Comparison of ENCODE assay signal across 8 cellular contexts in the genomic region with DNA sequence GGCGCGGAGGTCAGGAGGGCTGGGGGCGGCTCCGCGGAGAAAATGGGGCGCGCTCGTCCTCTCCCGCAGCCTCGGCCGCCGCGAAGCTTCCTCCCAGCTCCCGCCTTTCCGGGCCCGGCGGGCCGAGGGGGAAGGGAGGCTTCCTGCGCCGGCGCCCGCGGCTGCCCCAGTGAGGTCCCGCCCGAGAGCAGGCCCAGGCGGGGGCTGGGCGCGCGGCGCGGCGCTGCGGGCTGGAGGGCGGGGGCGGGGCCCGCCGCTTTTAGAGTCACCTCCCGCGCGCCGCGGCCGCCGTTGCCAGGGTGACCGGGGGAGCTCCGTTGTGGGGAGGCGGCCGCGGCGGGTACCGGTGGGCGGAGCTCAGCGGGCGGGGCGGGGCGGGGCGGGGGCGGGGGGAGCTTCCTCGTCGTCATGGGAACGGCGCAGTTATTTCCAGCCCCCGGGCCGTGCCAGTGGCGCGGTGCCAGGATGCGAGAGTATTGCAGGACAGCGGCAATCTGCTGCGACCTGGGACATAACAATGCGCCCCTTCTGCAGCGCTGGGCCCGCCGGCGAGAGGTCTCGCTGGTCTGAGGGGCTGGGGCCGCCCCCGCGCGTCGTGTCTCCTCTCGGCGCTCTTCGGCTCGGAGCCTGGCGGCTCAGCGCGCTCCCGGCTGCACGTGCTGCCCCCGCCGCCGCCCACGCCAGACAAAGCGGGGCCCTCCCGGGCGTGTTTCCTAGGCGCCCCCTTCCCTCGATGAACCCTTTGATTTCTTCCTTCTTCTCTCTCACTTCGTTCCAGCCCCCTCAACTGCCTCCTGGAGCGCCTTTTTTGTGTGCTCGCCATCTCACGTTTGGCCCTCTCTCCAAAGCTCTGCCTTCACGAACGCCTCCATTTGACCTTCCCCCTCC. TPM values are rescaled to one million over a fixed set of nuclear protein-coding genes. Genes with fewer than 3 reads are reported as not detected.
DNase-seq lines count a peak whose midpoint lies in the region; ATAC-seq, FAIRE-seq and TF ChIP-seq lines count a peak whose summit lies in the region.

No MANE protein-coding gene starts in this region.

- DNase-seq in AG04450 (ENCODE audit: low read depth, low spot score) (peak; percentile 61), NCI-H226 (peak; percentile 87), cerebellar cortex (ENCODE audit: low spot score) (peak; percentile 88), kidney (peak; percentile 99)
- peak; percentile 88 to 91 for DNase-seq in stimulated activated CD4-positive, alpha-beta T cell treated with anti-CD3 and anti-CD28 coated beads, Interleukin-15, amount 100 ng/mL, for 1 hour (ENCODE audit: low read depth in 1 of 2, low spot score in 1 of 2)

- H3K9me3 ChIP-seq in AG04450 (ENCODE audit: control insufficient read depth, insufficient read depth, low read length) (no peaks in the 10 kb centered on the region; the same call in 1 of the 2 replicates), kidney (ENCODE audit: control insufficient read depth in 1 of 2, low read length in 2 of 2) (no peaks in the 10 kb centered on the region)

- H3K27me3 ChIP-seq in AG04450 (ENCODE audit: control insufficient read depth, insufficient read depth, low read length), result no peaks in the 10 kb centered on the region

- intact Hi-C loops in kidney (cut with DNase I), result no loop called here

- no peak for FAIRE-seq in kidney (lab: Jason Lieb, UNC)

- no peaks in the 10 kb centered on the region for H3K36me3 ChIP-seq in kidney (ENCODE audit: control insufficient read depth in 1 of 2, insufficient read depth in 2 of 2, low read length in 2 of 2)

- POLR2A ChIA-PET in AG04450 (lab: Yijun Ruan, JAX), result interaction anchor here (0.5 to 5.3 kb wide), 11 partner anchors 8 to 192 kb away, joined by 3 to 80 read pairs (median 8); partner anchors contain the start of genes IER5 and KIAA1614

- H3K27ac ChIP-seq in AG04450 (ENCODE audit: low read depth, low read length) (peak overlapping the region; percentile 68), kidney (ENCODE audit: low read depth in 2 of 2, low read length in 2 of 2) (peak overlapping the region; percentile 87 to 88)

- H3K4me1 ChIP-seq in kidney (ENCODE audit: control insufficient read depth in 1 of 2, insufficient read depth in 1 of 2, low read depth in 1 of 2, low read length in 2 of 2), result peaks cover 0 to 9% of the 10 kb centered on the region in 2 donors

- in situ Hi-C loops in GM18951 (cut with MboI; ENCODE audit: low sequenced_read_pairs, unreplicated experiment), result no loop called here

- ATAC-seq in HG03159 (IDR thresholded peaks at IDR 0.05; ENCODE audit: unreplicated experiment), result peak; percentile 77
- ATAC-seq in activated CD4-positive, CD25-positive, alpha-beta regulatory T cell treated with anti-CD3 and anti-CD28 coated beads, Interleukin-2, amount 50 U/mL, for 24 hours, result peak; percentile 86 to 90

- TF ChIP-seq POLR2A in GM18951 (IDR thresholded peaks at IDR 0.05; ENCODE audit: extremely low read depth, insufficient read depth, insufficient read length), result peak; percentile 64

- H3K4me3 ChIP-seq in AG04450 (ENCODE audit: low read depth, low read length) (peak overlapping the region; percentile 70), kidney (ENCODE audit: low read length in 2 of 2) (peak overlapping the region; percentile 69 to 71)

- CTCF ChIA-PET in AG04450 (lab: Charles Lee), result interaction anchor here (0.5 to 3.6 kb wide), 4 partner anchors 15 to 38 kb away, joined by 3 to 29 read pairs (median 4); no protein-coding TSS in a partner anchor

- no peak for TF ChIP-seq CTCF in AG04450 (IDR thresholded peaks at IDR 0.05; ENCODE audit: low read depth, low read length)
- no peak for TF ChIP-seq CTCF in kidney (IDR thresholded peaks at IDR 0.05; ENCODE audit: borderline replicate concordance, extremely low read depth, insufficient read depth)

- peak overlapping the region in 1 of 2 donors; percentile 87 for H3K9ac ChIP-seq in kidney (ENCODE audit: low read length in 2 of 2)

RNA-seq across cellular contexts. Expression of gene IER5, which starts 16.9 kb away (rescaled TPM):
- polyA plus RNA-seq in AG04450 (2011; rRNA removed) (20.4 and 20.7 TPM in 2 replicates), kidney (ENCODE audit: insufficient read depth, low read depth, low replicate concordance) (3.9 TPM)
- polyA minus RNA-seq in AG04450 (2011; rRNA and poly(A)+ RNA removed), result 26.6 and 31.9 TPM in 2 replicates
- total RNA-seq in kidney, result 11.0 TPM

Comparison
In these comparisons a context has a peak if more than half of its experiments do, and no peak if none do; other contexts are left out.
1. Peak in every context shown above with its lines: DNase-seq, ATAC-seq, H3K4me3 ChIP-seq and H3K27ac ChIP-seq.